In the genomic region with DNA sequence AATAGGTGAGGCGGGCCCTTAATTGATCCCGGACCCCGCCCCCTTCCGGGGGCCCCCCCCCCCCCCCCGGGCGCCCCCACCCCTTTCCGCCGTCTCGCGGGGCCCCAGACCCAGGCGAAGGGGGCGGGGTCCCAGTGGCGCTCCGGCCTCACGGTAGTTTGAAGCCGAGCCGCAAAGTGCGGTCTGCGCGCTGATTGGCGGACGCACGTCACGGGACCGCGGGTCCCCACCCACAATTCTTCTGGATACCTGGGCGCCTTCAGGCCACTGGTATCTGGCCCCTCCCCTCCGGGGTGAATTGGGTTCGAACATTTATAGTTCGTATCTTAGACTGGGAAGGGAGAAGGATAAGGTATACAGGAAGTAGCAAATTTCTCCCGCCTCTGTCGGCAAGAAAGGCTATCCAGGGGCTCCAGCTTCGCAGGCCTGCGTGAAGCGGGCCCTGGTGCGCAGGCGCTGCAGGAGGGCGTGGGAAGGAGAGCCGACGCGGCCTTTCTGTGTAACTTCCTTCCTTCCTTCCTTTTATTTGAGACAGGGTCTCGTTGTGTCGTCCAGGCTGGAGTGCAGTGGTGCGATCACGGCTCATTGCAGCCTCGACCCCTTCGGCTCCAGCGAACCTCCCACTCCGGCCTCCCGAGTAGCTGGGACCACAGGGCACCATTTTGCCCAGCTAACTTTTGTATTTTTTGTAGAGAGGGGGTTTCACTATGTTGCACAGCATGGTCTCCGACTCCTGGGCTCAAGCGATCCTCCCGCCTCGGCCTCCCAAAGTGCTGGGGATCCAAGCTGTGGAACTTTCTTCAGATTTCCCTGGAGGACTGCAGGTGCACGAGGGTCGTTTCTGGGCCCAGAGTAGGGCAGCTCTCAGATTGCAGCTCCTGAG, we compare ENCODE assay signal across 8 cellular contexts. TPM values are rescaled to one million over a fixed set of nuclear protein-coding genes. Genes with fewer than 3 reads are reported as not detected.
A peak's percentile ranks its signal among the peaks of the same experiment; 100 is the strongest.
DNase-seq lines count a peak whose midpoint lies in the region; ATAC-seq, FAIRE-seq and TF ChIP-seq lines count a peak whose summit lies in the region.

No MANE protein-coding gene starts in this region.

- H3K27me3 ChIP-seq in mammary epithelial cell (ENCODE audit: insufficient read depth, low read length) (no peaks in the 10 kb centered on the region), small intestine (ENCODE audit: control insufficient read depth in 2 of 2, insufficient read depth in 2 of 2, low read length in 2 of 2) (no peaks in the 10 kb centered on the region)

- BruUV-seq in mammary epithelial cell (replicated peaks; lab: Mats Ljungman, UMichigan) = no TSS peak

- H3K36me3 ChIP-seq in mammary epithelial cell (ENCODE audit: insufficient read depth, low read length) (peaks cover 19% of the 10 kb centered on the region), small intestine (ENCODE audit: control insufficient read depth in 2 of 2, insufficient read depth in 2 of 2, low read length in 2 of 2) (no peaks in the 10 kb centered on the region)

- TF ChIP-seq CTCF in VCaP (conservative IDR thresholded peaks at IDR 0.05) = no peak
- no peak for TF ChIP-seq CTCF in mammary epithelial cell (conservative IDR thresholded peaks at IDR 0.05 in 1 of 2, IDR thresholded peaks at IDR 0.05 in 1 of 2; ENCODE audit: extremely low read depth in 1 of 2, insufficient read depth in 1 of 2, low read depth in 1 of 2, low read length in 2 of 2)

- ATAC-seq in GM18873 (IDR thresholded peaks at IDR 0.05; ENCODE audit: low FRiP score, unreplicated experiment) (peak; percentile 85), HG03135 (IDR thresholded peaks at IDR 0.05; ENCODE audit: unreplicated experiment) (peak; percentile 89)

- FAIRE-seq in small intestine (lab: Jason Lieb, UNC) = no peak

- peak; percentile 94 for DNase-seq in ACHN
- DNase-seq in NCI-H2196 (lab: John Stamatoyannopoulos, UW; ENCODE audit: unreplicated experiment) = peak; percentile 98
- peak; percentile 97 for DNase-seq in mammary epithelial cell
- DNase-seq in iPS-NIHi11 (ENCODE audit: low spot score) = peak; percentile 95
- peak; percentile 99 for DNase-seq in small intestine

- H3K4me3 ChIP-seq in mammary epithelial cell (replicated peaks in 1 of 3; ENCODE audit: insufficient read depth in 1 of 3, low read depth in 2 of 3, low read length in 3 of 3) (peak overlapping the region; percentile 63 to 75 (median 64)), small intestine (ENCODE audit: low read depth in 1 of 2, low read length in 2 of 2) (peak overlapping the region; percentile 90 to 93)

- WGBS in mammary epithelial cell (ENCODE audit: low coverage, missing lambda C conversion rate) = under 1% methylated on average over 13 of the region's 56 CpGs
- 2 to 8% (median 2%) methylated on average over 39 to 56 of the region's 56 CpGs for WGBS in small intestine, 3 donors

- intact Hi-C loops in mammary epithelial cell (cut with micrococcal nuclease) = loop anchor here (1.0 to 5.0 kb wide), 2 partner anchors 39 to 87 kb away; no protein-coding TSS in a partner anchor

- CTCF ChIA-PET in mammary epithelial cell (lab: Charles Lee; ENCODE audit: low non-redundant PET) = no interaction called here

- H3K4me1 ChIP-seq in mammary epithelial cell (ENCODE audit: insufficient read depth, low read length) (peaks cover 19% of the 10 kb centered on the region), small intestine (ENCODE audit: control insufficient read depth in 2 of 2, insufficient read depth in 1 of 2, low read depth in 1 of 2, low read length in 1 of 2) (no peaks in the 10 kb centered on the region)

- H3K27ac ChIP-seq in VCaP (peak overlapping the region; percentile 99), mammary epithelial cell (ENCODE audit: insufficient read depth, low read depth, low read length) (peak overlapping the region; percentile 63), small intestine (ENCODE audit: low read depth in 1 of 2, low read length in 1 of 2) (peak overlapping the region; percentile 85 to 91)

- H3K79me2 ChIP-seq in mammary epithelial cell (ENCODE audit: insufficient read depth, low read length) = peaks cover 39% of the 10 kb centered on the region

- no peaks in the 10 kb centered on the region for H4K20me1 ChIP-seq in mammary epithelial cell (ENCODE audit: insufficient read depth, low read length)

- dilution Hi-C loops in mammary epithelial cell (cut with HindIII; ENCODE audit: low sequenced_read_pairs) = loop anchor here (5.0 kb wide), 2 partner anchors 37 to 38 kb away; partner anchors contain the start of gene BRWD1

- H3K9me3 ChIP-seq in mammary epithelial cell (replicated peaks; ENCODE audit: insufficient read depth, low read length) (no peaks in the 10 kb centered on the region), small intestine (ENCODE audit: control insufficient read depth, low read depth) (no peaks in the 10 kb centered on the region)

- H3K9ac ChIP-seq in mammary epithelial cell (ENCODE audit: insufficient read depth, low read length) = peak overlapping the region; percentile 73

- peak overlapping the region; percentile 85 for H3K4me2 ChIP-seq in mammary epithelial cell (ENCODE audit: insufficient read depth, low read depth, low read length)

- in situ Hi-C loops in ACHN (cut with HindIII; ENCODE audit: low pct_ligation_motif_present, low pct_unique_long_range_greater_than_20kb, low sequenced_read_pairs) (no loop called here), mammary epithelial cell (cut with MboI; ENCODE audit: low sequenced_read_pairs in 2 of 2) (no loop called here)

- H2AFZ ChIP-seq in mammary epithelial cell (ENCODE audit: low read depth, low read length) = peak overlapping the region; percentile 91

RNA-seq across cellular contexts. Expression of gene HMGN1, which starts 0.6 kb away (rescaled TPM):
- 100 to 1,000 TPM; 118 to 285 TPM for total RNA-seq in mammary epithelial cell
- 124 TPM for polyA plus RNA-seq in mammary epithelial cell
- polyA minus RNA-seq in mammary epithelial cell = 52.9 TPM
- 100 to 1,000 TPM; 126 to 225 (median 145) TPM for polyA plus RNA-seq in small intestine

RNA-seq across cellular contexts. Expression of gene BRWD1, which starts 36.0 kb away (rescaled TPM):
- total RNA-seq in mammary epithelial cell = 10 to 100 TPM; 29.2 to 60.0 TPM
- polyA plus RNA-seq in mammary epithelial cell (6.5 TPM), small intestine (10 to 100 TPM in 1 of 3 donors, 1 to 10 TPM in 2; 8.6 to 10.5 (median 9.3) TPM)
- polyA minus RNA-seq in mammary epithelial cell = 36.1 TPM

Comparison
In these comparisons a context has a peak if more than half of its experiments do, and no peak if none do; other contexts are left out.
1. Peak in every context shown above with its lines: DNase-seq, ATAC-seq, H3K4me3 ChIP-seq and H3K27ac ChIP-seq.